In the genomic region with DNA sequence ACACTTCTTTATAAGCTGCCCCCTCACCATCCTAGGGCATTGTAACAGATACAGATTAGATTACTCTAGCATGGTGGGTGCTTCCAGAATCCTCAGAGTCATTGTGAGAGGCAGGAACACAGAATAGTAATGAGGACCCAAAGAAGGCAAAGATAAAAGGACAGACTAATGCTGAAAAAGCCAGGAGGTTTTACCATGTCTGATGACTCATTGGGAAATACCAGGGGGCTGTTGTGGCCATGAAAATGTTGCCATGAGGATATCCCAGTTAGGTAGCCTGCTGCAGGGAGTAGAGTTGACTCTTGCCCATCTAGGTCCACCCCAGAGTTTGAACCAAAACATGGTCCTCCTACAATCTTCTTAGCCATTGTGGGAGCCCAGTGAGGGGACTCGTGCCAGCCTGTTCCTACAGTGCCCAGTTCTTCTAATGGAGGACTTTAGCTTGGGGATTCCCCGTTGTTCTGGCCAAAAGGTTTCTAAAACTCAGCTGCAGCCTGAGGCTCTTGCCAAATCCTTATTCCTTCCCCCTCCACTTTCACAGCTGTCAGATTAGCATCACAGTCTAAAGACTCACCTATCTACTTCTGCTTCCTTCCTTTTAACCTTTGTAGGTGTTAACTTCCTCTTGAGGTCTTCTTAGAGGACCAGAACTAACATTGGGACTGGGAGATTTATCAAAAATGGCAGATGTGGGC, we compare ENCODE assay signal across 14 cellular contexts.
A peak's percentile ranks its signal among the peaks of the same experiment; 100 is the strongest.
DNase-seq lines count a peak whose midpoint lies in the region; ATAC-seq and TF ChIP-seq lines count a peak whose summit lies in the region.
"Had no signal": no experiment of that assay in that cellular context is flagged by ENCODE, and none has a peak within 500 bp of the region (broad histone marks: within the 10 kb centered on the region; RNA-seq: fewer than 3 reads in every experiment).

No MANE protein-coding gene starts in this region.

- no peak overlapping the region for H3K9ac ChIP-seq in KMS-11
- H3K9ac ChIP-seq in colonic mucosa (ENCODE audit: low read depth in 2 of 2, low read length in 2 of 2), result no peak overlapping the region

- no peaks in the 10 kb centered on the region for H4K20me1 ChIP-seq in KMS-11 (ENCODE audit: insufficient read depth)

- intact Hi-C loops in colonic mucosa (cut with DNase I), result no loop called here

- TF ChIP-seq CTCF in KMS-11 (conservative IDR thresholded peaks at IDR 0.05; ENCODE audit: low read depth, low read length) (no peak), colonic mucosa (IDR thresholded peaks at IDR 0.05) (no peak)

- no peak overlapping the region for H3K4me3 ChIP-seq in KMS-11 (IDR thresholded peaks at IDR 0.05; ENCODE audit: insufficient read depth, low read depth, low read length)
- H3K4me3 ChIP-seq in colonic mucosa, result no peak overlapping the region

- ATAC-seq in GM18520 (IDR thresholded peaks at IDR 0.05; ENCODE audit: unreplicated experiment) (peak; percentile 54), HG02678 (IDR thresholded peaks at IDR 0.05; ENCODE audit: unreplicated experiment) (peak; percentile 44)
- ATAC-seq: stimulated activated naive CD8-positive, alpha-beta T cell treated with anti-CD3 and anti-CD28 coated beads, Interleukin-15, amount 100 ng/mL, for 72 hours had no signal

- in situ Hi-C loops in G401 (cut with HindIII; ENCODE audit: low sequenced_read_pairs), result no loop called here

- H3K27me3 ChIP-seq in KMS-11 (ENCODE audit: insufficient read depth, low read depth) (no peaks in the 10 kb centered on the region), colonic mucosa (no peaks in the 10 kb centered on the region)
- H3K27me3 ChIP-seq: BE2C had no signal

- H2AFZ ChIP-seq in KMS-11 (ENCODE audit: low read depth), result peak overlapping the region; percentile 19; the same call in 1 of the 2 replicates

- no peaks in the 10 kb centered on the region for H3K9me3 ChIP-seq in colonic mucosa
- H3K9me3 ChIP-seq: BE2C had no signal

- peaks cover 4% of the 10 kb centered on the region for H3K4me1 ChIP-seq in KMS-11 (ENCODE audit: low read depth, poor library complexity, severe bottlenecking)
- H3K4me1 ChIP-seq in colonic mucosa, result no peaks in the 10 kb centered on the region
- H3K4me1 ChIP-seq: BE2C had no signal

- DNase-seq in iPS-NIHi7 (ENCODE audit: extremely low spot score) (peak; percentile 15), G401 (ENCODE audit: low spot score) (no peak), occipital lobe (lab: John Stamatoyannopoulos, UW) (no peak), colonic mucosa (no peak), NCI-H2171 (lab: John Stamatoyannopoulos, UW) (no peak)
- DNase-seq: BE2C; GOT3; NCI-H2227 treated with DMSO at 0.1 percent for 48 hours; stimulated activated CD4-positive, alpha-beta T cell treated with anti-CD3 and anti-CD28 coated beads, Interleukin-4, amount 100 ng/mL, for 4 hours; stimulated activated naive CD8-positive, alpha-beta T cell treated with anti-CD3 and anti-CD28 coated beads, Interleukin-15, amount 100 ng/mL, for 72 hours had no signal

- no peaks in the 10 kb centered on the region for H3K79me2 ChIP-seq in KMS-11 (ENCODE audit: insufficient read depth, low read depth)

- no peak overlapping the region for H3K4me2 ChIP-seq in KMS-11

- H3K36me3 ChIP-seq in KMS-11 (ENCODE audit: insufficient read depth) (no peaks in the 10 kb centered on the region), colonic mucosa (no peaks in the 10 kb centered on the region)
- H3K36me3 ChIP-seq: BE2C had no signal

- H3K27ac ChIP-seq in KMS-11, result no peak overlapping the region
- H3K27ac ChIP-seq in colonic mucosa, result no peak overlapping the region
- H3K27ac ChIP-seq: RWPE1 had no signal
